ENCODE assay signal across 1 cellular context in genomic region chr13:111424134-111424533, GRCh38.
TF ChIP-seq lines count a peak whose summit lies in the region.

No MANE protein-coding gene starts in this region.

TF ChIP-seq in HCT116, 20 proteins besides CTCF, POLR2A, EP300 and RAD21 (continued from another document):
- TF ChIP-seq, protein P1, sequence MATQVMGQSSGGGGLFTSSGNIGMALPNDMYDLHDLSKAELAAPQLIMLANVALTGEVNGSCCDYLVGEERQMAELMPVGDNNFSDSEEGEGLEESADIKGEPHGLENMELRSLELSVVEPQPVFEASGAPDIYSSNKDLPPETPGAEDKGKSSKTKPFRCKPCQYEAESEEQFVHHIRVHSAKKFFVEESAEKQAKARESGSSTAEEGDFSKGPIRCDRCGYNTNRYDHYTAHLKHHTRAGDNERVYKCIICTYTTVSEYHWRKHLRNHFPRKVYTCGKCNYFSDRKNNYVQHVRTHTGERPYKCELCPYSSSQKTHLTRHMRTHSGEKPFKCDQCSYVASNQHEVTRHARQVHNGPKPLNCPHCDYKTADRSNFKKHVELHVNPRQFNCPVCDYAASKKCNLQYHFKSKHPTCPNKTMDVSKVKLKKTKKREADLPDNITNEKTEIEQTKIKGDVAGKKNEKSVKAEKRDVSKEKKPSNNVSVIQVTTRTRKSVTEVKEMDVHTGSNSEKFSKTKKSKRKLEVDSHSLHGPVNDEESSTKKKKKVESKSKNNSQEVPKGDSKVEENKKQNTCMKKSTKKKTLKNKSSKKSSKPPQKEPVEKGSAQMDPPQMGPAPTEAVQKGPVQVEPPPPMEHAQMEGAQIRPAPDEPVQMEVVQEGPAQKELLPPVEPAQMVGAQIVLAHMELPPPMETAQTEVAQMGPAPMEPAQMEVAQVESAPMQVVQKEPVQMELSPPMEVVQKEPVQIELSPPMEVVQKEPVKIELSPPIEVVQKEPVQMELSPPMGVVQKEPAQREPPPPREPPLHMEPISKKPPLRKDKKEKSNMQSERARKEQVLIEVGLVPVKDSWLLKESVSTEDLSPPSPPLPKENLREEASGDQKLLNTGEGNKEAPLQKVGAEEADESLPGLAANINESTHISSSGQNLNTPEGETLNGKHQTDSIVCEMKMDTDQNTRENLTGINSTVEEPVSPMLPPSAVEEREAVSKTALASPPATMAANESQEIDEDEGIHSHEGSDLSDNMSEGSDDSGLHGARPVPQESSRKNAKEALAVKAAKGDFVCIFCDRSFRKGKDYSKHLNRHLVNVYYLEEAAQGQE (IDR thresholded peaks at IDR 0.05; ENCODE audit: low read depth) = no peak
